ENCODE assay signal across 21 cellular contexts in the genomic region with DNA sequence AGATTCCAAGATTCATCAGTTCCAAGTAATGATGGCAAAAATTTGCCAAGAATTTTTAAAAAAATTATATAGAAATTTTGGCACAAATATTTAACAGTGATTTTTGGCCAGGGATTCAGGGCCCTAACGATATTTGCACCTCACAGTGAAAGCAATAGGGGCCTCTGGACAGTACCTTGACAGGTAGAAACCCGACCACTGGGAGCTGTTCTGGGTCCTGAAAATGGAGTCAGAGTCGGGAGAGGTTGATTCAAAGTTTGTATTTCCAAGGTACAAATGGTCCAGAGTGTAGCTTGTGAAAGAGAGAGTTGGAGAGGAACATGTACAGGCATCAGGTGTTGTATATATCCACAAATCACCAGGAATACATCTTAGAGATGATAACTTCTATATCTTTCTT. TPM values are rescaled to one million over a fixed set of nuclear protein-coding genes. Genes with fewer than 3 reads are reported as not detected.
DNase-seq lines count a peak whose midpoint lies in the region; ATAC-seq, FAIRE-seq and TF ChIP-seq lines count a peak whose summit lies in the region.
"Had no signal": no experiment of that assay in that cellular context is flagged by ENCODE, and none has a peak within 500 bp of the region (broad histone marks: within the 10 kb centered on the region; RNA-seq: fewer than 3 reads in every experiment).

No MANE protein-coding gene starts in this region.

- TF ChIP-seq RAD21 in liver (IDR thresholded peaks at IDR 0.05): no peak

- H3K4me1 ChIP-seq in DND-41 (ENCODE audit: insufficient read depth, low read length) (no peaks in the 10 kb centered on the region), MM.1S (ENCODE audit: low read length) (peaks cover 6% of the 10 kb centered on the region), mammary epithelial cell (ENCODE audit: insufficient read depth, low read length) (peaks cover 2% of the 10 kb centered on the region), liver (ENCODE audit: control insufficient read depth in 4 of 4, insufficient read depth in 4 of 4, low read length in 3 of 4) (no peaks in the 10 kb centered on the region), pancreas (no peaks in the 10 kb centered on the region), sigmoid colon (no peaks in the 10 kb centered on the region)
- no peaks in the 10 kb centered on the region for H3K4me1 ChIP-seq in CD4-positive, alpha-beta memory T cell (ENCODE audit: insufficient read depth, low read length)
- H3K4me1 ChIP-seq: HAP-1, right atrium auricular region had no signal

- H3K27me3 Mint-ChIP-seq in CD4-positive, alpha-beta memory T cell: peaks cover 13 to 27% of the 10 kb centered on the region in 2 donors

- TF ChIP-seq POLR2A in sigmoid colon (IDR thresholded peaks at IDR 0.05): no peak

- intact Hi-C loops in mammary epithelial cell (cut with micrococcal nuclease) (no loop called here), pancreas (cut with DNase I) (no loop called here), sigmoid colon (cut with DNase I) (no loop called here)
- intact Hi-C loops in CD4-positive, alpha-beta memory T cell (cut with micrococcal nuclease): no loop called here

- WGBS in mammary epithelial cell (ENCODE audit: low coverage, missing lambda C conversion rate): 24% methylated on average over 3 of the region's 3 CpGs
- WGBS in liver: 11% methylated on average over 3 of the region's 3 CpGs
- WGBS in pancreas, 2 donors: 4 to 6% methylated on average over 3 of the region's 3 CpGs
- 8 to 13% methylated on average over 3 of the region's 3 CpGs for WGBS in sigmoid colon, 2 donors

- H3K9me2 ChIP-seq in MM.1S (replicated peaks; ENCODE audit: insufficient read depth, low read length): no peaks in the 10 kb centered on the region

- POLR2A ChIA-PET in CD4-positive, alpha-beta memory T cell (lab: Charles Lee; ENCODE audit: partially characterized antibody): no interaction called here

- H3F3A ChIP-seq in MM.1S (ENCODE audit: insufficient read depth, low read length): no peaks in the 10 kb centered on the region

- H3K27ac ChIP-seq in DND-41 (ENCODE audit: low read length): no peak overlapping the region
- H3K27ac ChIP-seq in MM.1S (ENCODE audit: low read length): no peak overlapping the region
- no peak overlapping the region for H3K27ac ChIP-seq in mammary epithelial cell (ENCODE audit: insufficient read depth, low read depth, low read length)
- H3K27ac ChIP-seq in liver (ENCODE audit: low read depth in 1 of 2, low read length in 2 of 2): no peak overlapping the region
- no peak overlapping the region for H3K27ac ChIP-seq in pancreas
- no peak overlapping the region for H3K27ac ChIP-seq in CD4-positive, alpha-beta memory T cell (ENCODE audit: low read depth, low read length)
- no peak overlapping the region for H3K27ac ChIP-seq in sigmoid colon
- H3K27ac ChIP-seq: right atrium auricular region had no signal

- no peaks in the 10 kb centered on the region for H3K36me3 Mint-ChIP-seq in CD4-positive, alpha-beta memory T cell

- H3K4me2 ChIP-seq in DND-41 (ENCODE audit: insufficient read depth, low read length): no peak overlapping the region
- H3K4me2 ChIP-seq in MM.1S (ENCODE audit: low read depth, low read length): no peak overlapping the region
- no peak overlapping the region for H3K4me2 ChIP-seq in mammary epithelial cell (ENCODE audit: insufficient read depth, low read depth, low read length)

- ATAC-seq in DND-41 (ENCODE audit: insufficient read depth, low read depth) (0 out of 3 replicates have a peak, but pooled peaks have one; percentile 40), pancreas (no peak)
- ATAC-seq: T-helper 17 cell had no signal

- H4K20me1 ChIP-seq in DND-41 (ENCODE audit: insufficient read depth, low read length) (no peaks in the 10 kb centered on the region), MM.1S (ENCODE audit: insufficient read depth, low read length) (no peaks in the 10 kb centered on the region), mammary epithelial cell (ENCODE audit: insufficient read depth, low read length) (no peaks in the 10 kb centered on the region)

- no peaks in the 10 kb centered on the region for H3K9me3 ChIP-seq in DND-41 (ENCODE audit: insufficient read depth, low read length, severe bottlenecking)
- H3K9me3 ChIP-seq in MM.1S (replicated peaks; ENCODE audit: insufficient read depth, low read length): no peaks in the 10 kb centered on the region
- H3K9me3 ChIP-seq in mammary epithelial cell (replicated peaks; ENCODE audit: insufficient read depth, low read length): no peaks in the 10 kb centered on the region
- no peaks in the 10 kb centered on the region for H3K9me3 ChIP-seq in liver (ENCODE audit: control insufficient read depth in 4 of 4, low read length in 3 of 4)
- H3K9me3 ChIP-seq in pancreas: no peaks in the 10 kb centered on the region
- H3K9me3 ChIP-seq in CD4-positive, alpha-beta memory T cell (ENCODE audit: control insufficient read depth in 1 of 2, low read length in 2 of 2): no peaks in the 10 kb centered on the region
- no peaks in the 10 kb centered on the region for H3K9me3 ChIP-seq in sigmoid colon
- H3K9me3 ChIP-seq: HAP-1, MG63, right atrium auricular region had no signal

- CTCF ChIA-PET in mammary epithelial cell (lab: Charles Lee; ENCODE audit: low non-redundant PET): interaction anchor here (0.6 kb wide), 1 partner anchor 884 kb away, joined by 3 read pairs; no protein-coding TSS in a partner anchor
- CTCF ChIA-PET in CD4-positive, alpha-beta memory T cell (lab: Charles Lee; ENCODE audit: partially characterized antibody): no interaction called here

- no peak overlapping the region for H3K27ac Mint-ChIP-seq in CD4-positive, alpha-beta memory T cell
- H3K27ac Mint-ChIP-seq: T-helper 17 cell had no signal

- H3K9ac ChIP-seq in DND-41 (ENCODE audit: low read depth, low read length): no peak overlapping the region
- H3K9ac ChIP-seq in MM.1S (ENCODE audit: low read length): no peak overlapping the region
- H3K9ac ChIP-seq in mammary epithelial cell (ENCODE audit: insufficient read depth, low read length): no peak overlapping the region
- H3K9ac ChIP-seq in liver (ENCODE audit: low read depth in 1 of 2, low read length in 2 of 2): no peak overlapping the region

- no peaks in the 10 kb centered on the region for H3K36me3 ChIP-seq in DND-41 (ENCODE audit: insufficient read depth, low read length)
- H3K36me3 ChIP-seq in MM.1S (replicated peaks; ENCODE audit: insufficient read depth, low read length): no peaks in the 10 kb centered on the region
- no peaks in the 10 kb centered on the region for H3K36me3 ChIP-seq in mammary epithelial cell (ENCODE audit: insufficient read depth, low read length)
- no peaks in the 10 kb centered on the region for H3K36me3 ChIP-seq in liver (ENCODE audit: control insufficient read depth in 4 of 4, insufficient read depth in 3 of 4, low read depth in 1 of 4, low read length in 3 of 4)
- no peaks in the 10 kb centered on the region for H3K36me3 ChIP-seq in pancreas
- H3K36me3 ChIP-seq in CD4-positive, alpha-beta memory T cell (ENCODE audit: insufficient read depth, low read length): no peaks in the 10 kb centered on the region
- H3K36me3 ChIP-seq in sigmoid colon: no peaks in the 10 kb centered on the region
- H3K36me3 ChIP-seq: HAP-1, MG63, right atrium auricular region had no signal

- in situ Hi-C loops in mammary epithelial cell (cut with MboI; ENCODE audit: low sequenced_read_pairs in 2 of 2): no loop called here

- H3K79me2 ChIP-seq in DND-41 (ENCODE audit: insufficient read depth, low read length) (no peaks in the 10 kb centered on the region), MM.1S (ENCODE audit: low read length) (no peaks in the 10 kb centered on the region), mammary epithelial cell (ENCODE audit: insufficient read depth, low read length) (no peaks in the 10 kb centered on the region)

- peaks cover 0 to 3% (median 0%) of the 10 kb centered on the region in 8 donors for H3K9me3 Mint-ChIP-seq in CD4-positive, alpha-beta memory T cell

- H3K27me3 ChIP-seq in DND-41 (ENCODE audit: insufficient read depth, low read length, poor library complexity): peaks cover 4% of the 10 kb centered on the region
- H3K27me3 ChIP-seq in MM.1S (replicated peaks; ENCODE audit: insufficient read depth, low read length): no peaks in the 10 kb centered on the region
- peaks cover 13% of the 10 kb centered on the region for H3K27me3 ChIP-seq in mammary epithelial cell (ENCODE audit: insufficient read depth, low read length)
- peaks cover 0 to 4% (median 1%) of the 10 kb centered on the region in 4 donors for H3K27me3 ChIP-seq in liver (ENCODE audit: control insufficient read depth in 4 of 4, insufficient read depth in 4 of 4, low read length in 3 of 4)
- H3K27me3 ChIP-seq in pancreas: no peaks in the 10 kb centered on the region
- H3K27me3 ChIP-seq in CD4-positive, alpha-beta memory T cell (ENCODE audit: insufficient read depth, low read length): no peaks in the 10 kb centered on the region
- H3K27me3 ChIP-seq in sigmoid colon: no peaks in the 10 kb centered on the region
- H3K27me3 ChIP-seq: MG63, right atrium auricular region had no signal

- no peak for TF ChIP-seq EP300 in sigmoid colon (IDR thresholded peaks at IDR 0.05)

- no peak for FAIRE-seq in pancreas (lab: Jason Lieb, UNC)

- DNase-seq in DND-41 (peak; percentile 24), MM.1S (peak; percentile 43), mammary epithelial cell (peak; percentile 45), pancreas (no peak), sigmoid colon (no peak), COR-L47 (lab: John Stamatoyannopoulos, UW) (no peak)
- DNase-seq in CD4-positive, alpha-beta memory T cell: no peak
- DNase-seq: activated CD4-positive, CD25-positive, alpha-beta regulatory T cell; activated effector memory CD4-positive, alpha-beta T cell treated with anti-CD3 and anti-CD28 coated beads, Interleukin-2, amount 50 U/mL, for 16 hours; anterior cingulate cortex; foreskin melanocyte; GDM1; MG63; NCI-H2081; Right ventricle myocardium superior; stimulated activated CD4-positive, alpha-beta T cell treated with anti-CD3 and anti-CD28 coated beads, Interleukin-2, amount 100 ng/mL, for 24 hours; T-helper 17 cell had no signal

- H3K4me3 Mint-ChIP-seq in CD4-positive, alpha-beta memory T cell: no peak overlapping the region
- H3K4me3 Mint-ChIP-seq: T-helper 17 cell had no signal

- H3K4me1 Mint-ChIP-seq in CD4-positive, alpha-beta memory T cell: no peaks in the 10 kb centered on the region
- H3K4me1 Mint-ChIP-seq: T-helper 17 cell had no signal

- dilution Hi-C loops in mammary epithelial cell (cut with HindIII; ENCODE audit: low sequenced_read_pairs): no loop called here

- H2AFZ ChIP-seq in DND-41 (ENCODE audit: low read depth, low read length): no peak overlapping the region
- H2AFZ ChIP-seq in MM.1S (ENCODE audit: low read length): no peak overlapping the region
- no peak overlapping the region for H2AFZ ChIP-seq in mammary epithelial cell (ENCODE audit: low read depth, low read length)

- TF ChIP-seq CTCF in DND-41 (IDR thresholded peaks at IDR 0.05; ENCODE audit: borderline replicate concordance, extremely low read depth, low read length, poor library complexity, severe bottlenecking): no peak
- TF ChIP-seq CTCF in MM.1S (IDR thresholded peaks at IDR 0.05; ENCODE audit: low read length): no peak
- TF ChIP-seq CTCF in mammary epithelial cell (conservative IDR thresholded peaks at IDR 0.05 in 1 of 2, IDR thresholded peaks at IDR 0.05 in 1 of 2; ENCODE audit: extremely low read depth in 1 of 2, insufficient read depth in 1 of 2, low read depth in 1 of 2, low read length in 2 of 2): no peak
- TF ChIP-seq CTCF in liver (IDR thresholded peaks at IDR 0.05; ENCODE audit: low read depth, low read length, missing input control): no peak
- TF ChIP-seq CTCF in pancreas (IDR thresholded peaks at IDR 0.05): no peak
- TF ChIP-seq CTCF in sigmoid colon (IDR thresholded peaks at IDR 0.05): no peak

- H3K4me3 ChIP-seq in DND-41 (ENCODE audit: low read depth in 1 of 2, low read length in 2 of 2) (no peak overlapping the region), MM.1S (ENCODE audit: low read length) (no peak overlapping the region), mammary epithelial cell (replicated peaks in 1 of 3; ENCODE audit: insufficient read depth in 1 of 3, low read depth in 2 of 3, low read length in 3 of 3) (no peak overlapping the region), liver (ENCODE audit: low read depth in 1 of 3, low read length in 3 of 3) (no peak overlapping the region), pancreas (no peak overlapping the region), sigmoid colon (no peak overlapping the region)
- H3K4me3 ChIP-seq in CD4-positive, alpha-beta memory T cell (ENCODE audit: low read length in 2 of 2): no peak overlapping the region
- H3K4me3 ChIP-seq: HAP-1, MG63, right atrium auricular region had no signal

- no TSS peak for BruUV-seq in mammary epithelial cell (replicated peaks; lab: Mats Ljungman, UMichigan)

RNA-seq across cellular contexts. Expression of a gene that starts 41.6 kb away (rescaled TPM):
- total RNA-seq in mammary epithelial cell (not detected), liver (not detected), pancreas (under 1 TPM in 1 of 6 donors, not detected in 5; 0.09 TPM), sigmoid colon (not detected)
- polyA plus RNA-seq in mammary epithelial cell (not detected), liver (not detected), pancreas (under 1 TPM in 1 of 2 donors, not detected in 1; 0.05 TPM), sigmoid colon (not detected)
- polyA minus RNA-seq in mammary epithelial cell: not detected
- total RNA-seq in CD4-positive, alpha-beta memory T cell: not detected
- polyA plus RNA-seq in CD4-positive, alpha-beta memory T cell: not detected
- total RNA-seq: HT1080, right atrium auricular region, Right ventricle myocardium superior, T-helper 17 cell had no signal

Comparison
In these comparisons a context has a peak if more than half of its experiments do, and no peak if none do; other contexts are left out.
1. DNase-seq: peak in DND-41 (single experiment), MM.1S (single experiment) and mammary epithelial cell (single experiment); none in pancreas (0 of 6), CD4-positive, alpha-beta memory T cell (0 of 5), sigmoid colon (single experiment) and COR-L47 (single experiment).